Comparison of ENCODE assay signal across 7 cellular contexts in the genomic region with DNA sequence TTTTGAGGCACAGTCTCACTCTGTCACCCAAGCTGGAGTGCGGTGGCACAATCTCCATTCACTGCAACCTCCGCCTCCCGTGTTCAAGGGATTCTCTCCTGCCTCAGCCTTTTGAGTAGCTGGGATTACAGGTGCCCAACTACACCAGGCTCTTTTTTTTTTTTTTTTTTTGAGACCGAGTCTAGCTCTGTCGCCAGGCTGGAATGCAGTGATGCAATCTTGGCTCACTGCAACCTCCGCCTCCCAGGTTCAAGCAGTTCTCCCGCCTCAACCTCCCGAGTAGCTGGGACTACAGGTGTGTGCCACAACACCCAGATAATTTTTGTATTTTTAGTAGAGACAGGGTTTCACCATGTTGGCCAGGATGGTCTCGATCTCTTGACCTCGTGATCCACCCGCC. TPM values are rescaled to one million over a fixed set of nuclear protein-coding genes. Genes with fewer than 3 reads are reported as not detected.
"Had no signal": no experiment of that assay in that cellular context is flagged by ENCODE, and none has a peak within 500 bp of the region (broad histone marks: within the 10 kb centered on the region; RNA-seq: fewer than 3 reads in every experiment).

No MANE protein-coding gene starts in this region.

RNA-seq across cellular contexts. Expression of a gene that starts 20.0 kb away (rescaled TPM):
- total RNA-seq: activated B cell treated with CpG ODN at 0.5 μM for 24 hours; activated naive CD4-positive, alpha-beta T cell treated with anti-CD3 and anti-CD28 coated beads for 36 hours; activated T-cell treated with anti-CD3 and anti-CD28 coated beads, Interleukin-2, amount 50 U/mL, for 4 hours; activated T-helper 1 cell treated with anti-CD3 and anti-CD28 coated beads, Interleukin-12 subunit alpha, Interleukin-12 subunit beta, Interleukin-2, Interleukin-4 antibody, amounts not matched to agents 30 ng/mL and 10 ng/mL and 1 ng/mL, durations not matched to agents 14 hours and 24 hours and 36 hours; bronchial epithelial cell; LHCN-M2; SK-MEL-5 had no signal
